In the genomic region with DNA sequence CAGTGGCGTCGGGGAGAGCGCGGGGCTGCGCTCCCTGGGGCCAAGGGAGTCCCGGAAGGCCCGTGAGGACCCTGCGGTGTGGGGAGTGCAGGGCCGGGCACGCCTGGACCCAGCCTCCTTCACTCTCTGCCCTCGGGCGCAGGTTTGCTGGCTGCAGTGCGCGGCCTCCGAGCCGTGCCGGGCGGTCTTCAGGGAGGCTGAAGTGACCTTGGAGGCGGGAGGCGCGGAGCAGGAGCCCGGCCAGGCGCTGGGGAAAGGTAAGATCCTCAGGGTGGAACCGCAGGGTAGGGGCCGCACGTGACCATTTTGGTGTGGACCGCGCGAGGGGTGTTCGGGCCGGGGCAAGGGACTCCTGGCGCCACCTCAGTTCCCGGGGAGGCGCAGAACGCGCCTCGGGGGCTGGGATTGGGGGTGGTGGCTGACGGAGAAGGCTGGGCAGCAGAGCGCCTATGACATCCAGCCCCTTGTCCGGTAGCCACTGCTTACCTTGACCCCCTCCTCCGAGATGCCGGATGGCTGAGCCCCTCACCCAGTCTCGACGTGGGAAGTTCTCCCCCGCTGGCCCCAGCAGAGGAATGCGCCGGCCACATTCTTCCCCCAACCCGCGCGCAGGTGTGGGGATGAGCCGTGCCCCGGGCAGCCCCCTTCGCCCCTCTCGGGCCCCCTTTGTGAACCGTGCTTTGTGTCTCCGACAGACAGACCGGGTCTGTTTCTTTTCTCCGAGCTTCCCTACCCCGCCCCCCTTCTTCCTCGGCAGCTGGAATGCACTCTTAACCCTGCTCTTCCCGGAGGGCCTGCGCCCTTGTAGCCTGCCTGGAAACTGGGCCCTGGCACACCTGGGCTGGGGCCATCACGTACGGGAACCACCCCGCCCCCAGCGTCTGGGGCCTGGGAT, we compare ENCODE assay signal across 9 cellular contexts. TPM values are rescaled to one million over a fixed set of nuclear protein-coding genes. Genes with fewer than 3 reads are reported as not detected.
DNase-seq lines count a peak whose midpoint lies in the region; ATAC-seq and TF ChIP-seq lines count a peak whose summit lies in the region.
"Had no signal": no experiment of that assay in that cellular context is flagged by ENCODE, and none has a peak within 500 bp of the region (broad histone marks: within the 10 kb centered on the region; RNA-seq: fewer than 3 reads in every experiment).

No MANE protein-coding gene starts in this region.

- TF ChIP-seq CTCF in progenitor cell of endocrine pancreas (IDR thresholded peaks at IDR 0.05; ENCODE audit: unreplicated experiment), result no peak
- no peak for TF ChIP-seq CTCF in foreskin fibroblast (IDR thresholded peaks at IDR 0.05; ENCODE audit: low read depth, low read length)
- no peak for TF ChIP-seq CTCF in GM10248 (IDR thresholded peaks at IDR 0.05; ENCODE audit: control extremely low read depth, extremely low read depth, low read depth, missing control alignments)

- no peaks in the 10 kb centered on the region for H3K79me2 ChIP-seq in GM23248 (ENCODE audit: insufficient read depth)

- H3K36me3 Mint-ChIP-seq in progenitor cell of endocrine pancreas (ENCODE audit: insufficient read depth), result peaks cover 5% of the 10 kb centered on the region

- POLR2A ChIA-PET in GM10248 (lab: Yijun Ruan, JAX), result no interaction called here

- in situ Hi-C loops in GM23248 (cut with MboI), result no loop called here

- H3F3A ChIP-seq in GM23248 (ENCODE audit: insufficient read depth), result peaks cover 8% of the 10 kb centered on the region; the same call in 1 of the 2 replicates

- no peaks in the 10 kb centered on the region for H4K20me1 ChIP-seq in GM23248 (ENCODE audit: insufficient read depth)

- DNase-seq in GM23248, result peak; percentile 13
- peak; percentile 46 for DNase-seq in NCI-H69 (lab: John Stamatoyannopoulos, UW)
- peak; percentile 54 for DNase-seq in progenitor cell of endocrine pancreas (ENCODE audit: low spot score, unreplicated experiment)
- DNase-seq in medulla oblongata (ENCODE audit: extremely low spot score), result no peak
- DNase-seq in foreskin fibroblast, result no peak
- DNase-seq in GM10248 (ENCODE audit: extremely low spot score), result no peak
- DNase-seq: KBM-7, left ventricle myocardium superior had no signal

- ATAC-seq in esophagus mucosa, result peak; percentile 43
- ATAC-seq: left ventricle myocardium superior had no signal

- no peaks in the 10 kb centered on the region for H3K9me3 ChIP-seq in GM23248 (ENCODE audit: low read depth)

- H3K9me3 Mint-ChIP-seq in progenitor cell of endocrine pancreas (ENCODE audit: low read depth), result no peaks in the 10 kb centered on the region

- 2 to 3% methylated on average over 56 to 60 of the region's 66 CpGs for WGBS in GM23248 (ENCODE audit: low coverage in 1 of 2, low lambda C conversion rate in 2 of 2, missing lambda C conversion rate in 2 of 2), 2 experiments

- no peak overlapping the region for H3K4me2 ChIP-seq in GM23248 (ENCODE audit: unreplicated experiment)

- H3K4me1 Mint-ChIP-seq in progenitor cell of endocrine pancreas (ENCODE audit: low read depth), result peaks cover 21% of the 10 kb centered on the region

- H3K27ac ChIP-seq in GM23248, result no peak overlapping the region

- H3K27me3 Mint-ChIP-seq in progenitor cell of endocrine pancreas, result peaks cover 30% of the 10 kb centered on the region

- peaks cover 7% of the 10 kb centered on the region for H3K4me1 ChIP-seq in GM23248 (ENCODE audit: insufficient read depth)

- peak overlapping the region; percentile 84 for H3K4me3 Mint-ChIP-seq in progenitor cell of endocrine pancreas (ENCODE audit: low read depth)

- no peaks in the 10 kb centered on the region for H3K36me3 ChIP-seq in GM23248 (ENCODE audit: low read depth)

- no peaks in the 10 kb centered on the region for H3K9me2 ChIP-seq in GM23248 (ENCODE audit: insufficient read depth)

- H3K27ac Mint-ChIP-seq in progenitor cell of endocrine pancreas, result peak overlapping the region; percentile 96

- no peak overlapping the region for H2AFZ ChIP-seq in GM23248

- H3K4me3 ChIP-seq in GM23248, result peak overlapping the region; percentile 28; the same call in 1 of the 2 replicates
- peak overlapping the region in 1 of 2 donors; percentile 31 for H3K4me3 ChIP-seq in foreskin fibroblast (ENCODE audit: low read depth in 1 of 2, low read length in 2 of 2)

- H3K27me3 ChIP-seq in GM23248 (replicated peaks; ENCODE audit: insufficient read depth), result peaks cover 69% of the 10 kb centered on the region

- H3K9ac ChIP-seq in GM23248, result no peak overlapping the region

- CTCF ChIA-PET in GM10248 (lab: Yijun Ruan, JAX), result no interaction called here

RNA-seq across cellular contexts. Expression of a gene that starts 0.6 kb away (rescaled TPM):
- under 0.01 TPM in 1 of 2 replicates, not detected in the other for total RNA-seq in GM23248 (2014; rRNA removed; shearing (Covaris generic))
- polyA plus RNA-seq in GM23248 (2016; fragmentation: Nextera tagmentation; extraction: Ambion mirVana), result 0.14 TPM in 1 of 2 replicates, not detected in the other
- total RNA-seq in esophagus mucosa, result 94.1 TPM
- total RNA-seq in progenitor cell of endocrine pancreas, result 107 and 110 TPM in 2 replicates

Comparison
In these comparisons a context has a peak if more than half of its experiments do, and no peak if none do; other contexts are left out.
1. DNase-seq: peak in GM23248 (single experiment), NCI-H69 (single experiment) and progenitor cell of endocrine pancreas (single experiment); none in medulla oblongata (single experiment), foreskin fibroblast (0 of 2) and GM10248 (single experiment).
2. RNA of a gene that starts 0.6 kb away (total RNA-seq): 107 to 110 TPM in progenitor cell of endocrine pancreas and 94.1 TPM in esophagus mucosa (single experiment); under 0.01 TPM in GM23248; every median in the first group is over 10 times any median in the second.